ENCODE assay signal across 17 cellular contexts in the genomic region with DNA sequence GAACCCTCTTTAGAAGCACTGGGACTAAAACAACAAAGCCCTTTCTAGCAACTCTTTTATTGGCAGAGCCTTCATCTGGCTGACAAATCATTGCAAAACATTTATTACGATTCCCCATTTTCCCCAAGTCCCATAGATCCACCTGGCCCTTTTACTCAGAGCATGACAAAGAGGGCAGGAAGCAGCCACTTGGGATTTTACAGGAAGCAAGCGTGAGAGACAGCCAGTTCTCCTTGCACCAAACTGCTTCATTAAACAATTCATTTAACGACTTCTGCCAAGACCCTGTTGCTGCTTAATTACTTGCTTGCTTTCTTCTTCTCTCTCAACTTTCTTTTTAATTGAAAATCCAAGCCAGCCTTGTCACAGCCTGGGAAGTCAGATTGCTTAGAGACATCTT.
DNase-seq lines count a peak whose midpoint lies in the region; ATAC-seq, FAIRE-seq and TF ChIP-seq lines count a peak whose summit lies in the region.
"Had no signal": no experiment of that assay in that cellular context is flagged by ENCODE, and none has a peak within 500 bp of the region (broad histone marks: within the 10 kb centered on the region; RNA-seq: fewer than 3 reads in every experiment).

No MANE protein-coding gene starts in this region.

- H3K27ac ChIP-seq in pancreas, result no peak overlapping the region
- H3K27ac ChIP-seq: left lung, thoracic aorta had no signal

- WGBS in pancreas, 2 donors, result 44 to 60% methylated on average over 3 of the region's 3 CpGs

- no peaks in the 10 kb centered on the region for H3K27me3 Mint-ChIP-seq in nephron progenitor cell (ENCODE audit: low read depth, poor library complexity)
- H3K27me3 Mint-ChIP-seq: activated CD8-positive, alpha-beta memory T cell treated with anti-CD3 and anti-CD28 coated beads, Interleukin-2, amount 10 ng/mL, durations not matched to agents 7 days and 5 days had no signal

- no peak for ATAC-seq in pancreas
- ATAC-seq in HG02623 (IDR thresholded peaks at IDR 0.05; ENCODE audit: unreplicated experiment), result no peak
- ATAC-seq: activated CD8-positive, alpha-beta memory T cell treated with anti-CD3 and anti-CD28 coated beads, Interleukin-2, amount 10 ng/mL, durations not matched to agents 7 days and 5 days; left lung had no signal

- H3K4me1 ChIP-seq in pancreas (no peaks in the 10 kb centered on the region), BE2C (no peaks in the 10 kb centered on the region)
- H3K4me1 ChIP-seq: left lung had no signal

- H3K36me3 Mint-ChIP-seq in nephron progenitor cell (ENCODE audit: low read depth), result peaks cover 9% of the 10 kb centered on the region
- H3K36me3 Mint-ChIP-seq: activated CD8-positive, alpha-beta memory T cell treated with anti-CD3 and anti-CD28 coated beads, Interleukin-2, amount 10 ng/mL, durations not matched to agents 7 days and 5 days had no signal

- FAIRE-seq in pancreas (lab: Jason Lieb, UNC), result no peak
- FAIRE-seq: D721Med had no signal

- peaks cover 33% of the 10 kb centered on the region for H3K4me1 Mint-ChIP-seq in nephron progenitor cell
- H3K4me1 Mint-ChIP-seq: activated CD8-positive, alpha-beta memory T cell treated with anti-CD3 and anti-CD28 coated beads, Interleukin-2, amount 10 ng/mL, durations not matched to agents 7 days and 5 days had no signal

- DNase-seq in DMS53 treated with DMSO at 0.1 percent for 48 hours (lab: John Stamatoyannopoulos, UW; ENCODE audit: unreplicated experiment) (peak; percentile 0), NCI-H2029 treated with DMSO at 0.1 percent for 48 hours (lab: John Stamatoyannopoulos, UW) (peak; percentile 66), cerebellar cortex (ENCODE audit: low spot score) (peak; percentile 2), nephron progenitor cell (no peak), pancreas (no peak), BE2C (no peak)
- DNase-seq: activated CD4-positive, alpha-beta T cell treated with anti-CD3 and anti-CD28 coated beads for 1 hour; activated CD8-positive, alpha-beta memory T cell treated with anti-CD3 and anti-CD28 coated beads, Interleukin-2, amount 10 ng/mL, durations not matched to agents 7 days and 5 days; cerebellar nuclear complex; GOT3; left lung; NCI-H1092; NCI-H2227 treated with DMSO at 0.1 percent for 48 hours; T1000 had no signal

- H3K27me3 ChIP-seq in pancreas (no peaks in the 10 kb centered on the region), BE2C (no peaks in the 10 kb centered on the region)
- H3K27me3 ChIP-seq: left lung had no signal

- H3K9me3 ChIP-seq in pancreas, result no peaks in the 10 kb centered on the region
- H3K9me3 ChIP-seq in BE2C, result no peaks in the 10 kb centered on the region
- H3K9me3 ChIP-seq: thoracic aorta had no signal

- peaks cover 18% of the 10 kb centered on the region for H3K9me3 Mint-ChIP-seq in nephron progenitor cell

- H3K36me3 ChIP-seq in pancreas (no peaks in the 10 kb centered on the region), BE2C (no peaks in the 10 kb centered on the region)
- H3K36me3 ChIP-seq: left lung, thoracic aorta had no signal

- peak overlapping the region; percentile 95 for H3K27ac Mint-ChIP-seq in nephron progenitor cell
- H3K27ac Mint-ChIP-seq: activated CD8-positive, alpha-beta memory T cell treated with anti-CD3 and anti-CD28 coated beads, Interleukin-2, amount 10 ng/mL, durations not matched to agents 7 days and 5 days had no signal

- H3K4me3 ChIP-seq in pancreas, result no peak overlapping the region
- H3K4me3 ChIP-seq in BE2C (ENCODE audit: low read depth, low read length), result no peak overlapping the region
- H3K4me3 ChIP-seq: left lung, thoracic aorta had no signal

- intact Hi-C loops in pancreas (cut with DNase I), result no loop called here

- H3K4me3 Mint-ChIP-seq in nephron progenitor cell, result peak overlapping the region; percentile 19
- H3K4me3 Mint-ChIP-seq: activated CD8-positive, alpha-beta memory T cell treated with anti-CD3 and anti-CD28 coated beads, Interleukin-2, amount 10 ng/mL, durations not matched to agents 7 days and 5 days had no signal

- no peak for TF ChIP-seq CTCF in nephron progenitor cell (IDR thresholded peaks at IDR 0.05)
- no peak for TF ChIP-seq CTCF in pancreas (IDR thresholded peaks at IDR 0.05)
- no peak for TF ChIP-seq CTCF in BE2C (IDR thresholded peaks at IDR 0.05; ENCODE audit: low read depth, low read length)

Comparison
In these comparisons a context has a peak if more than half of its experiments do, and no peak if none do; other contexts are left out.
1. DNase-seq: peak in DMS53 treated with DMSO at 0.1 percent for 48 hours (single experiment), NCI-H2029 treated with DMSO at 0.1 percent for 48 hours (single experiment) and cerebellar cortex (single experiment); none in nephron progenitor cell (single experiment), pancreas (0 of 6) and BE2C (single experiment).